In genomic region chr4:41631538-41631937, GRCh38 we compare ENCODE assay signal across 19 cellular contexts.
"Had no signal": no experiment of that assay in that cellular context is flagged by ENCODE, and none has a peak within 500 bp of the region (broad histone marks: within the 10 kb centered on the region; RNA-seq: fewer than 3 reads in every experiment).

No MANE protein-coding gene starts in this region.

- H3K79me2 ChIP-seq: hepatocyte had no signal

- H3K36me3 ChIP-seq: colonic mucosa, neural progenitor cell, ovary, sigmoid colon, suprapubic skin, vagina had no signal

- H3K27me3 ChIP-seq: colonic mucosa, esophagus squamous epithelium, hepatocyte, neural progenitor cell, ovary, right atrium auricular region, sigmoid colon, suprapubic skin, tibial nerve, upper lobe of right lung, vagina had no signal

- H3K4me2 ChIP-seq: hepatocyte, neural progenitor cell had no signal

- DNase-seq: colonic mucosa; dermis blood vessel endothelial cell; esophagus squamous epithelium; foreskin melanocyte; head of caudate nucleus; nucleus accumbens; ovary; sigmoid colon; stimulated activated CD4-positive, alpha-beta T cell treated with anti-CD3 and anti-CD28 coated beads, Interleukin-2, amount 100 ng/mL, for 48 hours; stimulated activated naive CD4-positive, alpha-beta T cell treated with Interleukin-2 at 50 U/mL for 16 hours; upper lobe of right lung had no signal

- H3K9me3 ChIP-seq: colonic mucosa, esophagus squamous epithelium, ovary, right atrium auricular region, sigmoid colon, suprapubic skin, tibial nerve, upper lobe of right lung, vagina had no signal

- H3K27ac ChIP-seq: colonic mucosa, esophagus squamous epithelium, hepatocyte, neural progenitor cell, ovary, right atrium auricular region, sigmoid colon, suprapubic skin, tibial nerve, vagina had no signal

- ATAC-seq: natural killer cell treated with Interleukin-12 subunit alpha and Interleukin-12 subunit beta and Interleukin-15 and Interleukin-18, amount 100 ng/mL, for 72 hours had no signal

- H3K4me1 ChIP-seq: colonic mucosa, esophagus squamous epithelium, neural progenitor cell, suprapubic skin, tibial nerve, upper lobe of right lung, vagina had no signal

- H3K4me3 ChIP-seq: colonic mucosa, esophagus squamous epithelium, hepatocyte, neural progenitor cell, ovary, right atrium auricular region, sigmoid colon, smooth muscle cell, suprapubic skin, tibial nerve, upper lobe of right lung, vagina had no signal

- H3K9ac ChIP-seq: neural progenitor cell had no signal

- H2AFZ ChIP-seq: hepatocyte, neural progenitor cell had no signal
